In genomic region chr11:63769719-63770443, GRCh38 we compare ENCODE assay signal across 9 cellular contexts. TPM values are rescaled to one million over a fixed set of nuclear protein-coding genes. Genes with fewer than 3 reads are reported as not detected.
A peak's percentile ranks its signal among the peaks of the same experiment; 100 is the strongest.
DNase-seq lines count a peak whose midpoint lies in the region; ATAC-seq and TF ChIP-seq lines count a peak whose summit lies in the region.
"Had no signal": no experiment of that assay in that cellular context is flagged by ENCODE, and none has a peak within 500 bp of the region (broad histone marks: within the 10 kb centered on the region; RNA-seq: fewer than 3 reads in every experiment).

No MANE protein-coding gene starts in this region.

- H3K9me3 ChIP-seq in WERI-Rb-1 (ENCODE audit: severe bottlenecking) (no peaks in the 10 kb centered on the region), right cardiac atrium (ENCODE audit: control insufficient read depth, low read length) (no peaks in the 10 kb centered on the region), skeletal muscle tissue (ENCODE audit: control insufficient read depth in 3 of 3, low read length in 3 of 3) (no peaks in the 10 kb centered on the region)

- intact Hi-C loops in right cardiac atrium (cut with DNase I) = loop anchor here in 2 of 4 donors (5.0 to 10.0 kb wide), 3 partner anchors 42 to 177 kb away; partner anchors contain the start of gene SPINDOC (in 1 of the 2)

- peaks cover 3% of the 10 kb centered on the region for H3K4me1 ChIP-seq in right cardiac atrium (ENCODE audit: control insufficient read depth, insufficient read depth, low read length)
- peaks cover 10 to 17% (median 15%) of the 10 kb centered on the region in 3 donors for H3K4me1 ChIP-seq in skeletal muscle tissue (ENCODE audit: control insufficient read depth in 3 of 3, insufficient read depth in 3 of 3, low read length in 3 of 3)

- H3K27ac ChIP-seq in WERI-Rb-1 (no peak overlapping the region), right cardiac atrium (ENCODE audit: low read length) (peak overlapping the region; percentile 53), skeletal muscle tissue (ENCODE audit: low read depth, low read length) (peak overlapping the region; percentile 34)
- H3K27ac ChIP-seq: 22Rv1 had no signal

- H3K9ac ChIP-seq in skeletal muscle tissue (ENCODE audit: low read depth in 1 of 3, low read length in 3 of 3) = peak overlapping the region in 2 of 3 donors; percentile 62 to 85

- DNase-seq in DMS53 (lab: John Stamatoyannopoulos, UW) (peak; percentile 33), DMS53 treated with DMSO at 0.1 percent for 48 hours (lab: John Stamatoyannopoulos, UW; ENCODE audit: unreplicated experiment) (no peak), WERI-Rb-1 (no peak), right cardiac atrium (peak in 2 of 3 donors; percentile 17 to 68)

- H3K4me3 ChIP-seq in WERI-Rb-1 (ENCODE audit: low read depth, low read length) = peak overlapping the region; percentile 60
- H3K4me3 ChIP-seq in right cardiac atrium (ENCODE audit: low read length) = peak overlapping the region; percentile 99
- H3K4me3 ChIP-seq in skeletal muscle tissue (ENCODE audit: low read length in 3 of 3) = peak overlapping the region; percentile 26 to 79 (median 73)

- no peak for ATAC-seq in right cardiac atrium
- no peak for ATAC-seq in HG02973 (IDR thresholded peaks at IDR 0.05; ENCODE audit: unreplicated experiment)
- no peak for ATAC-seq in GM18498 (IDR thresholded peaks at IDR 0.05; ENCODE audit: unreplicated experiment)
- no peak for ATAC-seq in HG03520 (IDR thresholded peaks at IDR 0.05; ENCODE audit: unreplicated experiment)

- H3K36me3 ChIP-seq in WERI-Rb-1 = peaks cover 22% of the 10 kb centered on the region
- H3K36me3 ChIP-seq in skeletal muscle tissue (ENCODE audit: control insufficient read depth in 3 of 3, insufficient read depth in 3 of 3, low read length in 3 of 3) = no peaks in the 10 kb centered on the region

- no peak for TF ChIP-seq CTCF in WERI-Rb-1 (IDR thresholded peaks at IDR 0.05; ENCODE audit: low read depth, low read length)

- H3K27me3 ChIP-seq in WERI-Rb-1 (ENCODE audit: insufficient read depth, low read depth, severe bottlenecking) = no peaks in the 10 kb centered on the region
- no peaks in the 10 kb centered on the region for H3K27me3 ChIP-seq in right cardiac atrium (ENCODE audit: control insufficient read depth, insufficient read depth)
- H3K27me3 ChIP-seq in skeletal muscle tissue (ENCODE audit: control insufficient read depth in 3 of 3, insufficient read depth in 3 of 3, low read length in 3 of 3) = no peaks in the 10 kb centered on the region

- WGBS in right cardiac atrium = 16% methylated on average over 35 of the region's 35 CpGs

RNA-seq across cellular contexts. Expression of gene ZFTA, which starts 1.3 kb away (rescaled TPM):
- 10 to 100 TPM; 13.9 to 17.7 (median 15.4) TPM for total RNA-seq in right cardiac atrium
- 7.9 TPM for polyA plus RNA-seq in right cardiac atrium
- 15.7 TPM for total RNA-seq in skeletal muscle tissue

RNA-seq across cellular contexts. Expression of gene SPINDOC, which starts 43.4 kb away (rescaled TPM):
- 10 to 100 TPM; 12.8 to 18.8 (median 17.4) TPM for total RNA-seq in right cardiac atrium
- polyA plus RNA-seq in right cardiac atrium = 13.6 TPM
- 6.8 TPM for total RNA-seq in skeletal muscle tissue

Comparison
In these comparisons a context has a peak if more than half of its experiments do, and no peak if none do; other contexts are left out.
1. DNase-seq: peak in DMS53 (single experiment) and right cardiac atrium (2 of 3); none in DMS53 treated with DMSO at 0.1 percent for 48 hours (single experiment) and WERI-Rb-1 (single experiment).
2. Peak in every context shown above with its lines, with median percentiles within 50 percentile points of each other: H3K4me3 ChIP-seq.